Comparison of ENCODE assay signal across 9 cellular contexts in genomic region chr10:101829561-101830315, GRCh38. TPM values are rescaled to one million over a fixed set of nuclear protein-coding genes. Genes with fewer than 3 reads are reported as not detected.
A peak's percentile ranks its signal among the peaks of the same experiment; 100 is the strongest.
DNase-seq lines count a peak whose midpoint lies in the region; ATAC-seq and TF ChIP-seq lines count a peak whose summit lies in the region.
"Had no signal": no experiment of that assay in that cellular context is flagged by ENCODE, and none has a peak within 500 bp of the region (broad histone marks: within the 10 kb centered on the region; RNA-seq: fewer than 3 reads in every experiment).

No MANE protein-coding gene starts in this region.

- H3K9me3 ChIP-seq in RWPE2 (ENCODE audit: severe bottlenecking) (no peaks in the 10 kb centered on the region), adrenal gland (replicated peaks in 1 of 3) (no peaks in the 10 kb centered on the region), iPS DF 6.9 (ENCODE audit: control insufficient read depth, insufficient read depth, low read length) (no peaks in the 10 kb centered on the region)
- H3K9me3 ChIP-seq: SJSA1 had no signal

- H3K36me3 ChIP-seq in RWPE2 (ENCODE audit: low read depth) (no peaks in the 10 kb centered on the region), adrenal gland (replicated peaks in 1 of 2) (no peaks in the 10 kb centered on the region), iPS DF 6.9 (ENCODE audit: control insufficient read depth, insufficient read depth, low read length) (no peaks in the 10 kb centered on the region)
- H3K36me3 ChIP-seq: SJSA1 had no signal

- H3K27ac ChIP-seq in RWPE2 (ENCODE audit: poor library complexity, severe bottlenecking): peak overlapping the region; percentile 31
- peak overlapping the region; percentile 26 to 91 (median 49) for H3K27ac ChIP-seq in adrenal gland
- H3K27ac ChIP-seq in iPS DF 6.9 (ENCODE audit: low read length): no peak overlapping the region
- H3K27ac ChIP-seq: SJSA1 had no signal

- H3K27me3 ChIP-seq in RWPE2 (ENCODE audit: insufficient read depth, poor library complexity, severe bottlenecking) (no peaks in the 10 kb centered on the region), adrenal gland (no peaks in the 10 kb centered on the region), iPS DF 6.9 (ENCODE audit: control insufficient read depth, insufficient read depth, low read length) (no peaks in the 10 kb centered on the region)
- H3K27me3 ChIP-seq: SJSA1 had no signal

- ATAC-seq in HG02943 (IDR thresholded peaks at IDR 0.05; ENCODE audit: low read depth, unreplicated experiment): peak; percentile 24
- ATAC-seq in RWPE2 (ENCODE audit: low read depth): no peak; the same call in 2 of the 3 replicates
- no peak for ATAC-seq in HG02885 (IDR thresholded peaks at IDR 0.05; ENCODE audit: poor library complexity, unreplicated experiment)

- TF ChIP-seq POLR2A in adrenal gland (IDR thresholded peaks at IDR 0.05): no peak

- H3K4me3 ChIP-seq in GM12864 (ENCODE audit: low read depth, low read length): peak overlapping the region; percentile 50
- peak overlapping the region; percentile 31 for H3K4me3 ChIP-seq in RWPE2 (ENCODE audit: severe bottlenecking)
- H3K4me3 ChIP-seq in adrenal gland: peak overlapping the region in 1 of 4 donors; percentile 66
- H3K4me3 ChIP-seq in iPS DF 6.9 (ENCODE audit: low read length): peak overlapping the region; percentile 36; the same call in 1 of the 2 replicates

- H3K4me1 ChIP-seq in RWPE2 (ENCODE audit: insufficient read depth, poor library complexity, severe bottlenecking) (peaks cover 5% of the 10 kb centered on the region), adrenal gland (replicated peaks in 1 of 2) (peaks cover 14 to 17% of the 10 kb centered on the region in 2 donors), iPS DF 6.9 (ENCODE audit: control insufficient read depth, insufficient read depth, low read length) (peaks cover 2% of the 10 kb centered on the region; the same call in 1 of the 2 replicates)

- 8 to 13% (median 11%) methylated on average over 7 to 31 of the region's 31 CpGs for WGBS in adrenal gland, 4 donors
- WGBS in iPS DF 6.9 (ENCODE audit: insufficient coverage, insufficient read length): no CpG with 5 or more reads among the region's 31 CpGs

- DNase-seq in GM12864 (ENCODE audit: low read depth) (no peak), RWPE2 (ENCODE audit: low spot score) (peak; percentile 73), adrenal gland (peak; percentile 45 to 80 (median 71)), iPS DF 6.9 (ENCODE audit: low read depth, low spot score) (peak; percentile 37), KG1 (lab: John Stamatoyannopoulos, UW) (no peak)
- DNase-seq in stimulated activated CD4-positive, alpha-beta T cell treated with anti-CD3 and anti-CD28 coated beads, Interleukin-1b, Interleukin-23, amount 100 ng/mL, for 4 hours (ENCODE audit: low read depth in 2 of 2): peak; percentile 46 to 47

- TF ChIP-seq CTCF in GM12864 (IDR thresholded peaks at IDR 0.05; ENCODE audit: low read depth, low read length, missing control alignments) (no peak), RWPE2 (IDR thresholded peaks at IDR 0.05; ENCODE audit: poor library complexity, severe bottlenecking) (no peak), adrenal gland (IDR thresholded peaks at IDR 0.05) (no peak)

- intact Hi-C loops in adrenal gland (cut with DNase I): loop anchor here in 1 of 2 donors (10.0 kb wide), 1 partner anchor 235 kb away; the partner anchor contains the start of gene HPS6

RNA-seq across cellular contexts. Expression of gene OGA, which starts 11.5 kb away (rescaled TPM):
- total RNA-seq in adrenal gland: 100 to 1,000 TPM in 1 of 8 donors, 10 to 100 TPM in 7; 32.8 to 102 (median 72.0) TPM
- polyA plus RNA-seq in adrenal gland: 10 to 100 TPM; 55.4 to 81.2 (median 65.5) TPM

RNA-seq across cellular contexts. Expression of gene KCNIP2, which starts 13.9 kb away (rescaled TPM):
- total RNA-seq in adrenal gland: 1 to 10 TPM in 7 of 8 donors, not detected in 1; 2.2 to 7.2 (median 3.9) TPM
- polyA plus RNA-seq in adrenal gland: 10 to 100 TPM in 1 of 3 donors, 1 to 10 TPM in 2; 3.7 to 23.0 (median 8.4) TPM

RNA-seq across cellular contexts. Expression of gene NPM3, which starts 46.5 kb away (rescaled TPM):
- total RNA-seq in adrenal gland: 10 to 100 TPM; 20.6 to 51.5 (median 36.8) TPM
- polyA plus RNA-seq in adrenal gland: 10 to 100 TPM; 14.7 to 23.8 (median 19.8) TPM

RNA-seq across cellular contexts. Expression of gene FGF8, which starts 53.8 kb away (rescaled TPM):
- not detected for total RNA-seq in adrenal gland
- polyA plus RNA-seq in adrenal gland: not detected
- total RNA-seq: SJSA1 had no signal

Comparison
In these comparisons a context has a peak if more than half of its experiments do, and no peak if none do; other contexts are left out.
1. DNase-seq: peak in RWPE2 (single experiment), adrenal gland (7 of 7), iPS DF 6.9 (single experiment) and stimulated activated CD4-positive, alpha-beta T cell treated with anti-CD3 and anti-CD28 coated beads, Interleukin-1b, Interleukin-23, amount 100 ng/mL, for 4 hours (2 of 2); none in GM12864 (single experiment) and KG1 (single experiment).